ENCODE assay signal across 8 cellular contexts in genomic region chr5:118987988-118988945, GRCh38. TPM values are rescaled to one million over a fixed set of nuclear protein-coding genes. Genes with fewer than 3 reads are reported as not detected.
DNase-seq lines count a peak whose midpoint lies in the region; ATAC-seq and TF ChIP-seq lines count a peak whose summit lies in the region.

Gene DTWD2 (minus strand): TSS chr5:118988547. CDS start chr5:118988511, 36 bp downstream.

- H3K27me3 ChIP-seq in BJ (ENCODE audit: control insufficient read depth, insufficient read depth, low read length) = no peaks in the 10 kb centered on the region

- peaks cover 1% of the 10 kb centered on the region for H3K36me3 Mint-ChIP-seq in chondrocyte (ENCODE audit: low read depth)

- H3K27me3 Mint-ChIP-seq in chondrocyte (ENCODE audit: low read depth) = no peaks in the 10 kb centered on the region

- peak; percentile 86 for TF ChIP-seq CTCF in BJ (IDR thresholded peaks at IDR 0.05; ENCODE audit: insufficient read depth, low read depth, low read length)
- peak; percentile 99 for TF ChIP-seq CTCF in chondrocyte (IDR thresholded peaks at IDR 0.05)

- CTCF ChIA-PET in BJ (lab: Yijun Ruan, JAX) = interaction anchor here (0.5 to 6.6 kb wide), 51 partner anchors 9 to 765 kb away, joined by 3 to 74 read pairs (median 4); partner anchors contain the start of genes DMXL1 and HSD17B4

- H3K36me3 ChIP-seq in BJ (ENCODE audit: control insufficient read depth, insufficient read depth, low read length) = no peaks in the 10 kb centered on the region

- peak within 1 kb of the TSS; percentile 71 for H3K27ac Mint-ChIP-seq in chondrocyte (ENCODE audit: unreplicated experiment)

- DNase-seq in BJ (ENCODE audit: low read depth) = no peak
- peak; percentile 82 for DNase-seq in NCI-H446 treated with DMSO at 0.1 percent for 48 hours (lab: John Stamatoyannopoulos, UW)
- peak; percentile 85 for DNase-seq in activated CD4-positive, alpha-beta T cell treated with anti-CD3 and anti-CD28 coated beads for 1 hour
- DNase-seq in chondrocyte (ENCODE audit: low spot score) = peak; percentile 97
- peak; percentile 90 for DNase-seq in kidney glomerular epithelial cell (lab: John Stamatoyannopoulos, UW)
- peak; percentile 86 to 91 for DNase-seq in stimulated activated CD4-positive, alpha-beta T cell treated with anti-CD3 and anti-CD28 coated beads, Interleukin-15, amount 100 ng/mL, for 48 hours (ENCODE audit: low read depth in 2 of 2)

- ATAC-seq in HG03432 (IDR thresholded peaks at IDR 0.05; ENCODE audit: unreplicated experiment) = peak; percentile 94

- peaks cover 35% of the 10 kb centered on the region for H3K4me1 Mint-ChIP-seq in chondrocyte (ENCODE audit: low read depth)

- H3K4me3 Mint-ChIP-seq in chondrocyte (ENCODE audit: unreplicated experiment) = peak within 1 kb of the TSS; percentile 73

- POLR2A ChIA-PET in BJ (lab: Charles Lee) = interaction anchor here (0.5 to 1.1 kb wide), 2 partner anchors 423 to 482 kb away, joined by 3 read pairs; no protein-coding TSS in a partner anchor

- H3K9me3 Mint-ChIP-seq in chondrocyte (ENCODE audit: low read depth) = peaks cover 4% of the 10 kb centered on the region

- peak within 1 kb of the TSS; percentile 55 for H3K4me3 ChIP-seq in BJ (ENCODE audit: low read depth, low read length)

- TF ChIP-seq POLR2A in GM19193 (IDR thresholded peaks at IDR 0.05; ENCODE audit: extremely low read depth, insufficient read depth, insufficient read length) = peak; percentile 64

RNA-seq across cellular contexts. Expression of gene DTWD2, which starts in this region (rescaled TPM):
- 1.8 and 3.3 TPM in 2 replicates for polyA plus RNA-seq in BJ (2011; rRNA removed)
- polyA minus RNA-seq in BJ (2011; rRNA and poly(A)+ RNA removed) = 1.7 and 2.6 TPM in 2 replicates
- 7.9 to 10.5 TPM (median 9.0 TPM) in 3 replicates for total RNA-seq in chondrocyte
